26 cellular contexts compared by ENCODE assay signal in genomic region chr12:121518656-121519055, GRCh38.
A peak's percentile ranks its signal among the peaks of the same experiment; 100 is the strongest.
DNase-seq lines count a peak whose midpoint lies in the region; ATAC-seq, FAIRE-seq and TF ChIP-seq lines count a peak whose summit lies in the region.
"Had no signal": no experiment of that assay in that cellular context is flagged by ENCODE, and none has a peak within 500 bp of the region (broad histone marks: within the 10 kb centered on the region; RNA-seq: fewer than 3 reads in every experiment).

No MANE protein-coding gene starts in this region.

- TF ChIP-seq POLR2A in IMR-90 (IDR thresholded peaks at IDR 0.05; ENCODE audit: low read depth, low read length) (no peak), H1 (IDR thresholded peaks at IDR 0.05; ENCODE audit: control extremely low read depth in 1 of 2, low read depth in 2 of 2, low read length in 2 of 2) (no peak), right lobe of liver (IDR thresholded peaks at IDR 0.05) (peak; percentile 13), testis (IDR thresholded peaks at IDR 0.05) (no peak), esophagus muscularis mucosa (IDR thresholded peaks at IDR 0.05; ENCODE audit: low read depth) (no peak)

- ATAC-seq in IMR-90 (ENCODE audit: low read depth) (no peak), right lobe of liver (peak; percentile 69 to 80 (median 75))
- no peak for ATAC-seq in stimulated activated naive CD8-positive, alpha-beta T cell treated with anti-CD3 and anti-CD28 coated beads, Interleukin-15, amount 100 ng/mL, for 72 hours
- ATAC-seq: CD8-positive, alpha-beta T cell; Panc1 had no signal

- H3K27ac ChIP-seq in IMR-90 (ENCODE audit: insufficient read depth, low read length): no peak overlapping the region
- H3K27ac ChIP-seq in H1 (ENCODE audit: low read depth, low read length): no peak overlapping the region
- H3K27ac ChIP-seq in right lobe of liver: peak overlapping the region; percentile 45 to 99 (median 98)
- H3K27ac ChIP-seq in testis: no peak overlapping the region
- H3K27ac ChIP-seq in esophagus muscularis mucosa (replicated peaks in 1 of 4): no peak overlapping the region
- H3K27ac ChIP-seq: C4-2B, KMS-11, RWPE1 had no signal

- no peak overlapping the region for H2AK5ac ChIP-seq in IMR-90 (ENCODE audit: low read depth, low read length)
- H2AK5ac ChIP-seq in H1 (ENCODE audit: low read depth, low read length): no peak overlapping the region

- H3K79me2 ChIP-seq in H1 (ENCODE audit: control insufficient read depth in 1 of 2, insufficient read depth in 2 of 2, low read length in 2 of 2): peaks cover 0 to 16% of the 10 kb centered on the region in 2 experiments; a peak in 1 of 4 replicates

- TF ChIP-seq EP300 in H1 (IDR thresholded peaks at IDR 0.05; ENCODE audit: borderline replicate concordance in 1 of 2, low read depth in 2 of 2, low read length in 2 of 2) (no peak), esophagus muscularis mucosa (IDR thresholded peaks at IDR 0.05) (no peak)

- H3K36me3 ChIP-seq in IMR-90 (ENCODE audit: control insufficient read depth, insufficient read depth, low read length) (peaks cover 22% of the 10 kb centered on the region), H1 (ENCODE audit: control insufficient read depth in 2 of 4, insufficient read depth in 4 of 4, low read length in 3 of 4) (peaks cover 9 to 37% (median 19%) of the 10 kb centered on the region in 4 experiments; a peak in 5 of 8 replicates), right lobe of liver (no peaks in the 10 kb centered on the region), testis (ENCODE audit: low read depth, missing control alignments) (no peaks in the 10 kb centered on the region), esophagus muscularis mucosa (peaks cover 0 to 23% (median 12%) of the 10 kb centered on the region in 4 donors)

- H3K9ac ChIP-seq in IMR-90 (ENCODE audit: low read depth, low read length): no peak overlapping the region
- H3K9ac ChIP-seq in H1 (replicated peaks in 1 of 4; ENCODE audit: extremely low read depth in 1 of 4, low read depth in 3 of 4, low read length in 3 of 4): no peak overlapping the region
- H3K9ac ChIP-seq: KMS-11 had no signal

- BruUV-seq in IMR-90 (replicated peaks; lab: Mats Ljungman, UMichigan): no TSS peak

- dilution Hi-C loops in IMR-90 (cut with HindIII; ENCODE audit: low sequenced_read_pairs, unreplicated experiment): no loop called here

- H3K27ac Mint-ChIP-seq in stimulated activated naive CD8-positive, alpha-beta T cell treated with anti-CD3 and anti-CD28 coated beads, Interleukin-15, amount 100 ng/mL, for 72 hours: no peak overlapping the region
- H3K27ac Mint-ChIP-seq: CD8-positive, alpha-beta T cell had no signal

- intact Hi-C loops in IMR-90 (cut with micrococcal nuclease): no loop called here
- intact Hi-C loops in right lobe of liver (cut with DNase I): no loop called here
- intact Hi-C loops in testis (cut with DNase I; ENCODE audit: low total_unique reads): no loop called here
- intact Hi-C loops in esophagus muscularis mucosa (cut with DNase I): no loop called here

- no peak overlapping the region for H2BK15ac ChIP-seq in IMR-90 (ENCODE audit: low read depth, low read length)
- H2BK15ac ChIP-seq in H1 (ENCODE audit: low read length): no peak overlapping the region

- H3K4me1 Mint-ChIP-seq in stimulated activated naive CD8-positive, alpha-beta T cell treated with anti-CD3 and anti-CD28 coated beads, Interleukin-15, amount 100 ng/mL, for 72 hours: peaks cover 31% of the 10 kb centered on the region

- H3K79me1 ChIP-seq in IMR-90 (ENCODE audit: low read depth in 1 of 2, low read length in 2 of 2) (peaks cover 0 to 8% of the 10 kb centered on the region in 2 experiments; a peak in 1 of 4 replicates), H1 (ENCODE audit: low read depth, low read length) (peaks cover 9% of the 10 kb centered on the region)

- POLR2A ChIA-PET in IMR-90 (lab: Charles Lee; ENCODE audit: unreplicated experiment): no interaction called here
- POLR2A ChIA-PET in H1 (lab: Charles Lee; ENCODE audit: partially characterized antibody): interaction anchor here (0.7 to 1.6 kb wide), 4 partner anchors 10 to 18 kb away, joined by 3 to 6 read pairs (median 3); no protein-coding TSS in a partner anchor

- peak overlapping the region; percentile 42 for H2AK9ac ChIP-seq in IMR-90 (replicated peaks; ENCODE audit: low read depth, low read length, poor library complexity)

- no peaks in the 10 kb centered on the region for H3K9me3 ChIP-seq in IMR-90 (ENCODE audit: control insufficient read depth, insufficient read depth, low read length)
- no peaks in the 10 kb centered on the region for H3K9me3 ChIP-seq in H1 (ENCODE audit: insufficient read depth in 2 of 2, low read depth in 1 of 2, low read length in 1 of 2)
- no peaks in the 10 kb centered on the region for H3K9me3 ChIP-seq in right lobe of liver
- H3K9me3 ChIP-seq in testis: no peaks in the 10 kb centered on the region
- H3K9me3 ChIP-seq in esophagus muscularis mucosa: no peaks in the 10 kb centered on the region

- H4K20me1 ChIP-seq in IMR-90 (ENCODE audit: insufficient read depth, low read length) (no peaks in the 10 kb centered on the region), H1 (replicated peaks in 1 of 2; ENCODE audit: control insufficient read depth in 1 of 2, insufficient read depth in 2 of 2, low read length in 2 of 2) (peaks cover 3 to 16% of the 10 kb centered on the region in 2 experiments)

- H2BK12ac ChIP-seq in H1 (ENCODE audit: low read depth, low read length): no peak overlapping the region

- H2BK120ac ChIP-seq in IMR-90 (ENCODE audit: low read depth, low read length): no peak overlapping the region
- no peak overlapping the region for H2BK120ac ChIP-seq in H1 (replicated peaks; ENCODE audit: low read depth, low read length)

- CTCF ChIA-PET in IMR-90 (lab: Yijun Ruan, JAX) (interaction anchor here (1.0 kb wide), 1 partner anchor 17 kb away, joined by 3 read pairs; no protein-coding TSS in a partner anchor), H1 (lab: Charles Lee; ENCODE audit: partially characterized antibody) (no interaction called here)

- no peak for DNase-seq in IMR-90
- no peak for DNase-seq in H1 (ENCODE audit: low read depth in 1 of 2, low spot score in 2 of 2)
- DNase-seq in right lobe of liver: peak; percentile 83 to 95 (median 92)
- peak; percentile 32 for DNase-seq in testis
- no peak for DNase-seq in esophagus muscularis mucosa (ENCODE audit: extremely low spot score)
- no peak for DNase-seq in activated naive CD4-positive, alpha-beta T cell (lab: John Stamatoyannopoulos, UW)
- no peak for DNase-seq in stimulated activated naive CD8-positive, alpha-beta T cell treated with anti-CD3 and anti-CD28 coated beads, Interleukin-15, amount 100 ng/mL, for 72 hours
- DNase-seq: CD8-positive, alpha-beta T cell; DMS 273 treated with DMSO at 0.1 percent for 48 hours; DMS79 treated with DMSO at 0.1 percent for 48 hours; GF-D8; MM.1S; NCI-H2029; NCI-H446 treated with DMSO at 0.1 percent for 48 hours; NCI-H526; NCI-H82; NK-92 treated with Interleukin-12 subunit alpha and Interleukin-12 subunit beta, amount 100 ng/mL, for 24 hours; SHP77 treated with DMSO at 0.1 percent for 48 hours had no signal

- H4K91ac ChIP-seq in IMR-90 (ENCODE audit: insufficient read depth, low read depth, low read length) (no peak overlapping the region), H1 (replicated peaks; ENCODE audit: insufficient read length, low read length) (no peak overlapping the region)

- no peak overlapping the region for H3K4me3 ChIP-seq in IMR-90 (ENCODE audit: insufficient read depth, low read depth, low read length)
- H3K4me3 ChIP-seq in H1 (ENCODE audit: extremely low read depth in 1 of 4, insufficient read depth in 2 of 4, low read depth in 3 of 4, low read length in 4 of 4): no peak overlapping the region
- no peak overlapping the region for H3K4me3 ChIP-seq in right lobe of liver
- H3K4me3 ChIP-seq in testis: no peak overlapping the region
- no peak overlapping the region for H3K4me3 ChIP-seq in esophagus muscularis mucosa

- H3K4ac ChIP-seq in IMR-90 (ENCODE audit: low read depth, low read length) (no peak overlapping the region), H1 (replicated peaks; ENCODE audit: insufficient read length, low read depth, low read length) (no peak overlapping the region)

- in situ Hi-C loops in IMR-90 (cut with MboI; ENCODE audit: low sequenced_read_pairs): no loop called here

- H2BK5ac ChIP-seq in IMR-90 (ENCODE audit: low read depth, low read length, poor library complexity, severe bottlenecking) (no peak overlapping the region), H1 (ENCODE audit: low read depth, low read length) (no peak overlapping the region)

- H3K27me3 Mint-ChIP-seq in stimulated activated naive CD8-positive, alpha-beta T cell treated with anti-CD3 and anti-CD28 coated beads, Interleukin-15, amount 100 ng/mL, for 72 hours: no peaks in the 10 kb centered on the region
- H3K27me3 Mint-ChIP-seq: B cell had no signal

- peaks cover 3% of the 10 kb centered on the region; the same call in 1 of the 2 replicates for H3K9me1 ChIP-seq in IMR-90 (ENCODE audit: insufficient read depth, low read length)

- TF ChIP-seq RAD21 in IMR-90 (IDR thresholded peaks at IDR 0.05; ENCODE audit: low read length) (no peak), H1 (IDR thresholded peaks at IDR 0.05 in 1 of 2, conservative IDR thresholded peaks at IDR 0.05 in 1 of 2; ENCODE audit: low read depth in 2 of 2, low read length in 2 of 2) (no peak)

- H4K8ac ChIP-seq in IMR-90 (ENCODE audit: low read depth in 2 of 2, low read length in 2 of 2): no peak overlapping the region
- H4K8ac ChIP-seq in H1 (ENCODE audit: extremely low read depth, insufficient read depth, low read length): peak overlapping the region; percentile 3; the same call in 1 of the 2 replicates

- H4K5ac ChIP-seq in IMR-90 (ENCODE audit: low read depth, low read length) (no peak overlapping the region), H1 (ENCODE audit: insufficient read length, low read depth, low read length) (no peak overlapping the region)

- TF ChIP-seq CTCF in IMR-90 (conservative IDR thresholded peaks at IDR 0.05; ENCODE audit: low read depth, low read length) (no peak), H1 (IDR thresholded peaks at IDR 0.05; ENCODE audit: control extremely low read depth in 1 of 3, insufficient read depth in 1 of 3, low read depth in 1 of 3, low read length in 3 of 3) (no peak), right lobe of liver (IDR thresholded peaks at IDR 0.05) (no peak), testis (IDR thresholded peaks at IDR 0.05) (no peak), esophagus muscularis mucosa (IDR thresholded peaks at IDR 0.05) (no peak)

- H3K23me2 ChIP-seq in H1 (ENCODE audit: low read depth, low read length): no peaks in the 10 kb centered on the region; the same call in 1 of the 2 replicates

- H2AFZ ChIP-seq in IMR-90 (replicated peaks; ENCODE audit: low read length, poor library complexity): no peak overlapping the region
- no peak overlapping the region for H2AFZ ChIP-seq in H1 (ENCODE audit: low read length)

- H3K18ac ChIP-seq in IMR-90 (ENCODE audit: low read depth, low read length): no peak overlapping the region
- H3K18ac ChIP-seq in H1 (ENCODE audit: extremely low read depth, low read length): no peak overlapping the region

- H3K14ac ChIP-seq in IMR-90 (replicated peaks; ENCODE audit: low read depth, low read length) (no peak overlapping the region), H1 (ENCODE audit: insufficient read length) (no peak overlapping the region)

- no peak for FAIRE-seq in H1 (lab: Jason Lieb, UNC)
- FAIRE-seq: GM12892, H54 had no signal

- H3K4me2 ChIP-seq in IMR-90 (ENCODE audit: low read depth, low read length) (no peak overlapping the region), H1 (ENCODE audit: insufficient read depth in 1 of 2, low read depth in 2 of 2, low read length in 2 of 2) (no peak overlapping the region)
- H3K4me2 ChIP-seq: KMS-11 had no signal

- no peak overlapping the region for H3K4me3 Mint-ChIP-seq in stimulated activated naive CD8-positive, alpha-beta T cell treated with anti-CD3 and anti-CD28 coated beads, Interleukin-15, amount 100 ng/mL, for 72 hours
- H3K4me3 Mint-ChIP-seq: B cell; CD8-positive, alpha-beta T cell had no signal

- H3K27me3 ChIP-seq in IMR-90 (ENCODE audit: control insufficient read depth, insufficient read depth, low read length) (no peaks in the 10 kb centered on the region), H1 (replicated peaks in 1 of 4; ENCODE audit: control insufficient read depth in 3 of 4, extremely low read depth in 1 of 4, insufficient read depth in 3 of 4, low read length in 3 of 4) (no peaks in the 10 kb centered on the region; a peak in 1 of 7 replicates), right lobe of liver (no peaks in the 10 kb centered on the region), testis (no peaks in the 10 kb centered on the region), esophagus muscularis mucosa (no peaks in the 10 kb centered on the region)

- H3K9me3 Mint-ChIP-seq in stimulated activated naive CD8-positive, alpha-beta T cell treated with anti-CD3 and anti-CD28 coated beads, Interleukin-15, amount 100 ng/mL, for 72 hours: no peaks in the 10 kb centered on the region
- H3K9me3 Mint-ChIP-seq: CD8-positive, alpha-beta T cell; IgD-negative memory B cell had no signal

- WGBS in IMR-90 (ENCODE audit: extremely low coverage in 2 of 2, insufficient read length in 1 of 2), 2 experiments: 93% methylated on average over 3 of the region's 10 CpGs; no CpG with 5 or more reads in 1 of the 2 experiments
- 97% methylated on average over 8 of the region's 10 CpGs; no CpG with 5 or more reads in 1 of the 2 experiments for WGBS in H1 (ENCODE audit: extremely low coverage in 1 of 2, insufficient coverage in 1 of 2, insufficient read length in 1 of 2, insufficient replicate concordance in 2 of 2, low coverage in 1 of 2, low lambda C conversion rate in 2 of 2, missing lambda C conversion rate in 1 of 2), 2 experiments
- 36% methylated on average over 2 of the region's 10 CpGs for WGBS in right lobe of liver (ENCODE audit: insufficient coverage, low coverage, low lambda C conversion rate, missing lambda C conversion rate)
- WGBS in testis, 2 donors: 74 to 78% methylated on average over 10 of the region's 10 CpGs
- 90% methylated on average over 10 of the region's 10 CpGs for WGBS in esophagus muscularis mucosa

- H3K4me1 ChIP-seq in IMR-90 (ENCODE audit: control insufficient read depth, insufficient read depth, low read length) (no peaks in the 10 kb centered on the region; the same call in 1 of the 2 replicates), H1 (replicated peaks in 1 of 4; ENCODE audit: control insufficient read depth in 3 of 4, insufficient read depth in 4 of 4, low read length in 3 of 4) (peaks cover 0 to 2% (median under 1%) of the 10 kb centered on the region in 4 experiments; a peak in 4 of 7 replicates), right lobe of liver (peaks cover 0 to 35% (median 15%) of the 10 kb centered on the region in 4 donors), testis (peaks cover 3% of the 10 kb centered on the region), esophagus muscularis mucosa (peaks cover 7 to 24% (median 16%) of the 10 kb centered on the region in 4 donors)

- H3K56ac ChIP-seq in IMR-90 (ENCODE audit: extremely low read depth, insufficient read depth, low read length) (no peak overlapping the region), H1 (replicated peaks; ENCODE audit: insufficient read length, low read depth, low read length) (no peak overlapping the region)

- H3K23ac ChIP-seq in IMR-90 (ENCODE audit: low read depth, low read length) (no peak overlapping the region), H1 (ENCODE audit: insufficient read length) (no peak overlapping the region)

- H2BK20ac ChIP-seq in IMR-90 (ENCODE audit: low read depth, low read length): no peak overlapping the region
- H2BK20ac ChIP-seq in H1 (ENCODE audit: low read length): no peak overlapping the region

Comparison
In these comparisons a context has a peak if more than half of its experiments do, and no peak if none do; other contexts are left out.
1. ATAC-seq: peak in right lobe of liver (4 of 4); none in IMR-90 (single experiment) and stimulated activated naive CD8-positive, alpha-beta T cell treated with anti-CD3 and anti-CD28 coated beads, Interleukin-15, amount 100 ng/mL, for 72 hours (single experiment).
2. DNase-seq: peak in right lobe of liver (3 of 3) and testis (single experiment); none in IMR-90 (single experiment), H1 (0 of 2), esophagus muscularis mucosa (single experiment), activated naive CD4-positive, alpha-beta T cell (0 of 4) and stimulated activated naive CD8-positive, alpha-beta T cell treated with anti-CD3 and anti-CD28 coated beads, Interleukin-15, amount 100 ng/mL, for 72 hours (0 of 2).
3. H3K27ac ChIP-seq: peak in right lobe of liver (3 of 3); none in IMR-90 (single experiment), H1 (single experiment), testis (0 of 2) and esophagus muscularis mucosa (0 of 4).